8 cellular contexts compared by ENCODE assay signal in the genomic region with DNA sequence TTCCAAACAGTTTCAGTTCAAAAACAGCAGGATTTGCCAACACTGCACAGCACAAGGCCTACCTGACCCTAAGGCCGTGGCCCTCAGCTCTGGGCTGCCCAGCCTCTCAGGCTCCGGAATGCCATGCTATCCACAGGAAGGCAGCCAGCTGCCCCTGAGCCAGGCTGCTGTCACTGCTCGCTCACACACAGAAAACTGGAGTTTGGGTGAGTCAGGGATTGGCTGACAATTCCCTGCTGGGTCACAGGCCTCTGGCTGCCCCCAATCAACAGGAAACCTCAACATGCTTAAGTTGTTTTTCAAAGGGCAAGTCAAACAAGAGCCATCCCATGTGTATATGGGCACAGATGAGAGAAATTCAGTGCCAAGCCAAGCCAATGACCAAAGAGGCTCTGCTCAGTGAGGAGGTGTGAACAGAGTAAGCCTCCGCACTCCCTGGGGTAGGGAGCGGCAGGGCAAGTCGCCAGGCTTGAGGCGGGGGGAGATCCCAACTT. TPM values are rescaled to one million over a fixed set of nuclear protein-coding genes. Genes with fewer than 3 reads are reported as not detected.
DNase-seq lines count a peak whose midpoint lies in the region; ATAC-seq and TF ChIP-seq lines count a peak whose summit lies in the region.

No MANE protein-coding gene starts in this region.

- TF ChIP-seq CTCF in AG09319 (IDR thresholded peaks at IDR 0.05; ENCODE audit: low read depth, low read length) (no peak), colonic mucosa (IDR thresholded peaks at IDR 0.05) (no peak), mucosa of descending colon (IDR thresholded peaks at IDR 0.05) (no peak)

- H3K9me3 ChIP-seq in colonic mucosa (no peaks in the 10 kb centered on the region), mucosa of descending colon (no peaks in the 10 kb centered on the region)

- DNase-seq in AG09319 (ENCODE audit: extremely low read depth, low read depth) (peak; percentile 70), colonic mucosa (no peak), mucosa of descending colon (peak in 1 of 3 donors; percentile 23), NCI-H2107 treated with DMSO at 0.1 percent for 48 hours (lab: John Stamatoyannopoulos, UW; ENCODE audit: unreplicated experiment) (no peak), NCI-H524 (lab: John Stamatoyannopoulos, UW) (no peak), erythroblast (lab: John Stamatoyannopoulos, UW) (no peak)
- DNase-seq in stimulated activated CD4-positive, alpha-beta T cell treated with anti-CD3 and anti-CD28 coated beads, Interleukin-15, amount 100 ng/mL, for 24 hours: no peak

- no peaks in the 10 kb centered on the region for H3K27me3 ChIP-seq in colonic mucosa

- H3K4me1 ChIP-seq in colonic mucosa: peaks cover 7% of the 10 kb centered on the region
- H3K4me1 ChIP-seq in mucosa of descending colon (ENCODE audit: low read depth): no peaks in the 10 kb centered on the region

- H3K36me3 ChIP-seq in colonic mucosa: peaks cover 5% of the 10 kb centered on the region
- H3K36me3 ChIP-seq in mucosa of descending colon (ENCODE audit: low read depth): no peaks in the 10 kb centered on the region

- ATAC-seq in HG03442 (IDR thresholded peaks at IDR 0.05; ENCODE audit: unreplicated experiment) (peak; percentile 2), mucosa of descending colon (peak; percentile 34)

- peak overlapping the region in 1 of 2 donors; percentile 38 for H3K9ac ChIP-seq in colonic mucosa (ENCODE audit: low read depth in 2 of 2, low read length in 2 of 2)

- H3K4me3 ChIP-seq in colonic mucosa (no peak overlapping the region), mucosa of descending colon (no peak overlapping the region)

- H3K27ac ChIP-seq in colonic mucosa: peak overlapping the region; percentile 15

- TF ChIP-seq POLR2A in erythroblast (IDR thresholded peaks at IDR 0.05; ENCODE audit: low read length): no peak

- intact Hi-C loops in colonic mucosa (cut with DNase I): no loop called here
- intact Hi-C loops in mucosa of descending colon (cut with DNase I, micrococcal nuclease): no loop called here

RNA-seq across cellular contexts. Expression of gene RPL27A, which starts 50.2 kb away (rescaled TPM):
- total RNA-seq in colonic mucosa (1,000 to 10,000 TPM in 1 of 2 donors, 100 to 1,000 TPM in 1; 701 to 1,045 TPM), mucosa of descending colon (100 to 1,000 TPM; 634 to 807 (median 704) TPM)

RNA-seq across cellular contexts. Expression of gene TRIM66, which starts 50.3 kb away (rescaled TPM):
- total RNA-seq in colonic mucosa (10 to 100 TPM in 1 of 2 donors, 1 to 10 TPM in 1; 5.9 to 10.6 TPM), mucosa of descending colon (10 to 100 TPM in 2 of 3 donors, 1 to 10 TPM in 1; 9.6 to 21.3 (median 15.9) TPM)
